Comparison of ENCODE assay signal across 12 cellular contexts in genomic region chr2:237557633-237558015, GRCh38.
DNase-seq lines count a peak whose midpoint lies in the region; ATAC-seq and TF ChIP-seq lines count a peak whose summit lies in the region.
"Had no signal": no experiment of that assay in that cellular context is flagged by ENCODE, and none has a peak within 500 bp of the region (broad histone marks: within the 10 kb centered on the region; RNA-seq: fewer than 3 reads in every experiment).

No MANE protein-coding gene starts in this region.

- no peak overlapping the region for H3K9ac ChIP-seq in KMS-11
- H3K9ac ChIP-seq: BLaER1 treated with 17β-estradiol and CSF1 and Interleukin-3, amounts not matched to agents 10 nM and 100 nM had no signal

- H3K36me3 ChIP-seq in KMS-11 (ENCODE audit: insufficient read depth): no peaks in the 10 kb centered on the region
- H3K36me3 ChIP-seq: BLaER1 treated with 17β-estradiol and CSF1 and Interleukin-3, amounts not matched to agents 10 nM and 100 nM; HAP-1; neutrophil had no signal

- TF ChIP-seq CTCF in KMS-11 (conservative IDR thresholded peaks at IDR 0.05; ENCODE audit: low read depth, low read length): no peak
- TF ChIP-seq CTCF in coronary artery (IDR thresholded peaks at IDR 0.05): no peak

- DNase-seq in EH (ENCODE audit: low read depth) (peak; percentile 24), coronary artery (ENCODE audit: low spot score) (no peak), NCI-H146 (lab: John Stamatoyannopoulos, UW) (no peak)
- DNase-seq in stimulated activated CD4-positive, alpha-beta T cell treated with anti-CD3 and anti-CD28 coated beads, Interleukin-4, amount 100 ng/mL, for 1 hour: no peak

- H3K27me3 ChIP-seq in KMS-11 (ENCODE audit: insufficient read depth, low read depth): no peaks in the 10 kb centered on the region
- H3K27me3 ChIP-seq: BLaER1 treated with 17β-estradiol and CSF1 and Interleukin-3, amounts not matched to agents 10 nM and 100 nM; neutrophil had no signal

- H3K79me2 ChIP-seq in KMS-11 (ENCODE audit: insufficient read depth, low read depth): no peaks in the 10 kb centered on the region

- H3K4me3 ChIP-seq in KMS-11 (IDR thresholded peaks at IDR 0.05; ENCODE audit: insufficient read depth, low read depth, low read length): no peak overlapping the region
- H3K4me3 ChIP-seq in coronary artery: no peak overlapping the region
- H3K4me3 ChIP-seq: BLaER1 treated with 17β-estradiol and CSF1 and Interleukin-3, amounts not matched to agents 10 nM and 100 nM; HAP-1; K562 had no signal

- H3K4me2 ChIP-seq in KMS-11: peak overlapping the region; percentile 38; the same call in 1 of the 2 replicates
- H3K4me2 ChIP-seq: BLaER1 treated with 17β-estradiol and CSF1 and Interleukin-3, amounts not matched to agents 10 nM and 100 nM had no signal

- H4K20me1 ChIP-seq in KMS-11 (ENCODE audit: insufficient read depth): no peaks in the 10 kb centered on the region
- H4K20me1 ChIP-seq: BLaER1 treated with 17β-estradiol and CSF1 and Interleukin-3, amounts not matched to agents 10 nM and 100 nM had no signal

- H2AFZ ChIP-seq in KMS-11 (ENCODE audit: low read depth): peak overlapping the region; percentile 16; the same call in 1 of the 2 replicates

- peak; percentile 26 for ATAC-seq in GM19043 (IDR thresholded peaks at IDR 0.05; ENCODE audit: low read depth, unreplicated experiment)
- peak; percentile 9 for ATAC-seq in HG02798 (IDR thresholded peaks at IDR 0.05; ENCODE audit: poor library complexity, unreplicated experiment)
- ATAC-seq in HG03097 (IDR thresholded peaks at IDR 0.05; ENCODE audit: low FRiP score, unreplicated experiment): no peak
- ATAC-seq: K562 had no signal

- H3K27ac ChIP-seq in KMS-11 (peak overlapping the region; percentile 10; the same call in 1 of the 2 replicates), coronary artery (no peak overlapping the region)
- H3K27ac ChIP-seq: BLaER1 treated with 17β-estradiol and CSF1 and Interleukin-3, amounts not matched to agents 10 nM and 100 nM; neutrophil had no signal

- peaks cover 15% of the 10 kb centered on the region for H3K4me1 ChIP-seq in KMS-11 (ENCODE audit: low read depth, poor library complexity, severe bottlenecking)
- H3K4me1 ChIP-seq: HAP-1 had no signal
